Comparison of ENCODE assay signal across 25 cellular contexts in the genomic region with DNA sequence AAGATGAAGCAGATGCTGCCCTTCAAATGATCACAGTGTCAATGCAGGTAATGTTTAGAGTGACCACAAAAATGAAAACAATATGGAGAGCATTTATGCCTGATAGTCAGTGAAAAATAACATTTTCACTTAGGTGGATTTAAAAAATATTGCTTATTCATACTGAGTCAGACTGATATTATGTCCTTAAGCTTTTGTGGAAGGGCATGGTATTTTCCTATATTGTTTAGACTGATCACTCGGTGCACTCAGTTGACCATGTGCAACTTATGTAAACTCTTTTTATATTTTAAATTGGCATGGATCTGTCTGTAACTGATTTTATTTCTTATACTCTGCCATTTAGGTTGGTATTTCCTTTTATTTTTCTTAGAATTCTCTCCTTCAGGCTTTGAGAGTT.
"Had no signal": no experiment of that assay in that cellular context is flagged by ENCODE, and none has a peak within 500 bp of the region (broad histone marks: within the 10 kb centered on the region; RNA-seq: fewer than 3 reads in every experiment).

No MANE protein-coding gene starts in this region.

- ATAC-seq: left lobe of liver; naive thymus-derived CD4-positive, alpha-beta T cell; sciatic nerve; stimulated activated naive CD8-positive, alpha-beta T cell treated with anti-CD3 and anti-CD28 coated beads, Interleukin-15, amount 100 ng/mL, for 72 hours; upper lobe of right lung had no signal

- H3K27ac Mint-ChIP-seq: naive thymus-derived CD4-positive, alpha-beta T cell; nephron; neural progenitor cell had no signal

- H3K27me3 Mint-ChIP-seq: naive thymus-derived CD4-positive, alpha-beta T cell; stimulated activated naive CD8-positive, alpha-beta T cell treated with anti-CD3 and anti-CD28 coated beads, Interleukin-15, amount 100 ng/mL, for 72 hours had no signal

- H3K4me3 Mint-ChIP-seq: naive thymus-derived CD4-positive, alpha-beta T cell; nephron; neural progenitor cell; stimulated activated naive CD8-positive, alpha-beta T cell treated with anti-CD3 and anti-CD28 coated beads, Interleukin-15, amount 100 ng/mL, for 72 hours had no signal

- H3K36me3 ChIP-seq: colonic mucosa, neural progenitor cell, prostate gland, right atrium auricular region, suprapubic skin, transverse colon, upper lobe of right lung, uterus had no signal

- H3K9me3 Mint-ChIP-seq: naive thymus-derived CD4-positive, alpha-beta T cell; nephron; neural progenitor cell; stimulated activated naive CD8-positive, alpha-beta T cell treated with anti-CD3 and anti-CD28 coated beads, Interleukin-15, amount 100 ng/mL, for 72 hours had no signal

- H3K4me1 ChIP-seq: colonic mucosa, neural progenitor cell, prostate gland, right atrium auricular region, suprapubic skin, transverse colon, upper lobe of right lung, uterus had no signal

- H3K27ac ChIP-seq: colonic mucosa, esophagus muscularis mucosa, neural progenitor cell, prostate gland, right atrium auricular region, suprapubic skin, transverse colon, upper lobe of right lung, uterus had no signal

- DNase-seq: colonic mucosa; dermis blood vessel endothelial cell; effector memory CD4-positive, alpha-beta T cell; kidney; mesenchymal stem cell; midbrain; naive thymus-derived CD4-positive, alpha-beta T cell; stimulated activated CD4-positive, alpha-beta T cell treated with anti-CD3 and anti-CD28 coated beads, Interleukin-12 subunit alpha, Interleukin-12 subunit beta, amount 100 ng/mL, for 4 hours; stimulated activated CD4-positive, alpha-beta T cell treated with anti-CD3 and anti-CD28 coated beads, Interleukin-1b, Interleukin-23, amount 100 ng/mL, for 48 hours; stimulated activated CD4-positive, alpha-beta T cell treated with anti-CD3 and anti-CD28 coated beads, Interleukin-4, amount 100 ng/mL, for 1 hour; stimulated activated CD8-positive, alpha-beta memory T cell treated with anti-CD3 and anti-CD28 coated beads, Interleukin-4, amount 100 ng/mL, for 48 hours; stimulated activated naive CD4-positive, alpha-beta T cell; stimulated activated naive CD8-positive, alpha-beta T cell treated with anti-CD3 and anti-CD28 coated beads, Interleukin-15, amount 100 ng/mL, for 72 hours; transverse colon; upper lobe of right lung; uterus had no signal

- H3K9me3 ChIP-seq: colonic mucosa, esophagus muscularis mucosa, prostate gland, right atrium auricular region, suprapubic skin, transverse colon, upper lobe of right lung, uterus had no signal

- H3K4me1 Mint-ChIP-seq: naive thymus-derived CD4-positive, alpha-beta T cell; nephron; neural progenitor cell; stimulated activated naive CD8-positive, alpha-beta T cell treated with anti-CD3 and anti-CD28 coated beads, Interleukin-15, amount 100 ng/mL, for 72 hours had no signal

- H3K27me3 ChIP-seq: colonic mucosa, esophagus muscularis mucosa, neural progenitor cell, right atrium auricular region, suprapubic skin, transverse colon, upper lobe of right lung, uterus had no signal

- H3K4me3 ChIP-seq: colonic mucosa, esophagus muscularis mucosa, neural progenitor cell, prostate gland, right atrium auricular region, smooth muscle cell, suprapubic skin, transverse colon, upper lobe of right lung, uterus had no signal
